1 cellular context compared by ENCODE assay signal in the genomic region with DNA sequence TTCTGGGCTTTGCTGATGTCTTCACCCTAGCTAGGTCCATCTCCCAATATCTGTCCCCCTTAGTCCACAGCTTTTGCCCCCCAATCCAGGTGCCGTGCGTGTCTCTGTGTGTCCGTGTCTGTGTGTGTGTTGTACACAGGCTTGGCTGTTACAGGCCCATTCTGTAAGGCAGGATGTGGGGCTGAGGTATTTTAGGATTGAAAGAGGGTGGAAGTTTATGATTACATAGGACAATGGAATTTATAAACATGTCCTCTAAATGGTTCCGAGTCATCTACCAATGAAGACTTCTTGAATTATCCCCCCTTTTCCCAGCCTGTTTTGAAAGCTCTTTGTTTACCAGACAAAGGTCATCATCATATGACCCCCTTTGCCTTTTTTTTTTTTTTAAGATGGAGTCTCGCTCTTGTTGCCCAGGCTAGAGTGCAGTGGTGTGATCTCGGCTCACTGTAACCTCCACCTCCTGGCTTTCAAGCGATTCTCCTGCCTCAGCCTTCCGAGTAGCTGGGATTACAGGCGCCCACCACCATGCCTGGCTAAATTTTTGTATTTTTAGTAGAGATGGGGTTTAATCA.
A peak's percentile ranks its signal among the peaks of the same experiment; 100 is the strongest.
TF ChIP-seq lines count a peak whose summit lies in the region.

No MANE protein-coding gene starts in this region.

TF ChIP-seq in IMR-90, 13 proteins besides CTCF, POLR2A, EP300 and RAD21:
- TF ChIP-seq MAZ (IDR thresholded peaks at IDR 0.05; ENCODE audit: borderline replicate concordance, low read depth, low read length) (peak; percentile 21; the same call in 1 of the 2 replicates), BHLHE40 (IDR thresholded peaks at IDR 0.05; ENCODE audit: low read depth, low read length) (0 out of 2 replicates have a peak, but pooled peaks have one; percentile 25), FOS (IDR thresholded peaks at IDR 0.05; ENCODE audit: low read depth, low read length) (no peak), CEBPB (IDR thresholded peaks at IDR 0.05; ENCODE audit: low read depth, low read length) (peak; percentile 17; the same call in 1 of the 2 replicates)
